Comparison of ENCODE assay signal across 8 cellular contexts in genomic region chr1:235999259-235999925, GRCh38.
DNase-seq lines count a peak whose midpoint lies in the region; ATAC-seq and TF ChIP-seq lines count a peak whose summit lies in the region.

No MANE protein-coding gene starts in this region.

- intact Hi-C loops in CD4-positive, alpha-beta T cell (cut with DNase I, micrococcal nuclease): loop anchor here in 1 of 2 experiments (1.0 kb wide), 1 partner anchor 131 kb away; no protein-coding TSS in a partner anchor

- TF ChIP-seq CTCF in CD4-positive, alpha-beta T cell (IDR thresholded peaks at IDR 0.05): no peak
- no peak for TF ChIP-seq CTCF in foreskin fibroblast (IDR thresholded peaks at IDR 0.05; ENCODE audit: low read depth, low read length)

- POLR2A ChIA-PET in CD4-positive, alpha-beta T cell (lab: Charles Lee): interaction anchor here (0.6 to 2.0 kb wide), 7 partner anchors 27 to 495 kb away, joined by 3 to 16 read pairs (median 4); partner anchors contain the start of genes B3GALNT2 and LYST

- peak overlapping the region; percentile 77 for H3K27ac ChIP-seq in CD4-positive, alpha-beta T cell (ENCODE audit: low read depth, low read length)
- peak overlapping the region; percentile 65 for H3K27ac ChIP-seq in HUES48 (ENCODE audit: low read depth, low read length)

- peak; percentile 81 for ATAC-seq in CD4-positive, alpha-beta T cell (ENCODE audit: poor library complexity)
- ATAC-seq in GM21447 (IDR thresholded peaks at IDR 0.05; ENCODE audit: unreplicated experiment): peak; percentile 86

- no peaks in the 10 kb centered on the region for H3K27me3 Mint-ChIP-seq in CD4-positive, alpha-beta T cell

- H3K27ac Mint-ChIP-seq in CD4-positive, alpha-beta T cell: peak overlapping the region; percentile 86

- H3K36me3 ChIP-seq in HUES48 (ENCODE audit: control insufficient read depth, insufficient read depth, low read length): no peaks in the 10 kb centered on the region

- H3K36me3 Mint-ChIP-seq in CD4-positive, alpha-beta T cell (ENCODE audit: low read depth): no peaks in the 10 kb centered on the region

- 0 out of 2 replicates have a peak, but pooled peaks cover 6% of the 10 kb centered on the region for H3K4me1 ChIP-seq in HUES48 (ENCODE audit: control insufficient read depth, insufficient read depth, low read length)

- H3K9ac ChIP-seq in HUES48 (ENCODE audit: low read depth, low read length): no peak overlapping the region

- H3K4me3 ChIP-seq in HUES48 (ENCODE audit: low read depth, low read length) (no peak overlapping the region), foreskin fibroblast (ENCODE audit: low read depth in 1 of 2, low read length in 2 of 2) (no peak overlapping the region)

- H3K9me3 ChIP-seq in CD4-positive, alpha-beta T cell (ENCODE audit: control insufficient read depth, low read length): no peaks in the 10 kb centered on the region
- no peaks in the 10 kb centered on the region for H3K9me3 ChIP-seq in HUES48 (ENCODE audit: control insufficient read depth, insufficient read depth, low read length)

- H3K27me3 ChIP-seq in CD4-positive, alpha-beta T cell (ENCODE audit: control insufficient read depth, insufficient read depth, low read length): no peaks in the 10 kb centered on the region
- H3K27me3 ChIP-seq in HUES48 (ENCODE audit: control insufficient read depth, insufficient read depth, low read length): no peaks in the 10 kb centered on the region

- DNase-seq in CD4-positive, alpha-beta T cell: peak; percentile 37 to 73 (median 49)
- DNase-seq in activated CD8-positive, alpha-beta memory T cell treated with anti-CD3 and anti-CD28 coated beads, Interleukin-2, amount 50 U/mL, for 1 hour (ENCODE audit: extremely low read depth): peak; percentile 36
- peak; percentile 92 to 93 for DNase-seq in foreskin fibroblast
- peak; percentile 35 to 56 for DNase-seq in stimulated activated CD4-positive, alpha-beta T cell treated with anti-CD3 and anti-CD28 coated beads, Interleukin-4, amount 100 ng/mL, for 48 hours (ENCODE audit: low read depth in 2 of 2)
- no peak for DNase-seq in NCI-H2029 treated with DMSO at 0.1 percent for 48 hours (lab: John Stamatoyannopoulos, UW)
- DNase-seq in COLO668 (lab: John Stamatoyannopoulos, UW; ENCODE audit: unreplicated experiment): no peak

- H3K9me3 Mint-ChIP-seq in CD4-positive, alpha-beta T cell: no peaks in the 10 kb centered on the region

- H3K4me3 Mint-ChIP-seq in CD4-positive, alpha-beta T cell: peak overlapping the region; percentile 13

- CTCF ChIA-PET in CD4-positive, alpha-beta T cell (lab: Charles Lee): interaction anchor here (1.0 to 3.0 kb wide), 3 partner anchors 28 to 126 kb away, joined by 3 to 18 read pairs (median 4); no protein-coding TSS in a partner anchor

- H3K4me1 Mint-ChIP-seq in CD4-positive, alpha-beta T cell (ENCODE audit: low read depth): peaks cover 32% of the 10 kb centered on the region

Comparison
In these comparisons a context has a peak if more than half of its experiments do, and no peak if none do; other contexts are left out.
1. DNase-seq: peak in CD4-positive, alpha-beta T cell (10 of 10), activated CD8-positive, alpha-beta memory T cell treated with anti-CD3 and anti-CD28 coated beads, Interleukin-2, amount 50 U/mL, for 1 hour (single experiment), foreskin fibroblast (2 of 2) and stimulated activated CD4-positive, alpha-beta T cell treated with anti-CD3 and anti-CD28 coated beads, Interleukin-4, amount 100 ng/mL, for 48 hours (2 of 2); none in NCI-H2029 treated with DMSO at 0.1 percent for 48 hours (single experiment) and COLO668 (single experiment).